9 cellular contexts compared by ENCODE assay signal in genomic region chr17:7916799-7917198, GRCh38. TPM values are rescaled to one million over a fixed set of nuclear protein-coding genes. Genes with fewer than 3 reads are reported as not detected.
A peak's percentile ranks its signal among the peaks of the same experiment; 100 is the strongest.
DNase-seq lines count a peak whose midpoint lies in the region; ATAC-seq and TF ChIP-seq lines count a peak whose summit lies in the region.
"Had no signal": no experiment of that assay in that cellular context is flagged by ENCODE, and none has a peak within 500 bp of the region (broad histone marks: within the 10 kb centered on the region; RNA-seq: fewer than 3 reads in every experiment).

No MANE protein-coding gene starts in this region.

- DNase-seq in GM03348 (ENCODE audit: low spot score) (peak; percentile 55), SJCRH30 (peak; percentile 28 to 39), esophagus squamous epithelium (lab: John Stamatoyannopoulos, UW) (no peak), gastrocnemius medialis (no peak), ureter (ENCODE audit: low spot score) (no peak), NOMO-1 treated with dmso at 0.1 percent for 144 hours (lab: John Stamatoyannopoulos, UW; ENCODE audit: unreplicated experiment) (no peak)
- DNase-seq: NCI-H2171 treated with DMSO at 0.1 percent for 48 hours had no signal

- TF ChIP-seq CTCF in esophagus squamous epithelium (IDR thresholded peaks at IDR 0.05), result no peak
- TF ChIP-seq CTCF in gastrocnemius medialis (IDR thresholded peaks at IDR 0.05 in 4 of 5, conservative IDR thresholded peaks at IDR 0.05 in 1 of 5), result no peak

- intact Hi-C loops in esophagus squamous epithelium (cut with DNase I) (no loop called here), gastrocnemius medialis (cut with DNase I; ENCODE audit: low total_unique reads) (loop anchor here (5.0 kb wide), 1 partner anchor 59 kb away; the partner anchor contains the start of genes CYB5D1, NAA38 and TMEM88)

- H3K4me3 ChIP-seq in SJCRH30 (peak overlapping the region; percentile 57), esophagus squamous epithelium (peak overlapping the region in 2 of 4 donors; percentile 63 to 82), gastrocnemius medialis (peak overlapping the region in 3 of 4 donors; percentile 79 to 81 (median 80))

- H3K9me3 ChIP-seq in SJCRH30 (replicated peaks) (no peaks in the 10 kb centered on the region), esophagus squamous epithelium (no peaks in the 10 kb centered on the region), gastrocnemius medialis (no peaks in the 10 kb centered on the region)

- ATAC-seq in gastrocnemius medialis, result no peak
- no peak for ATAC-seq in GM18873 (IDR thresholded peaks at IDR 0.05; ENCODE audit: low FRiP score, unreplicated experiment)
- no peak for ATAC-seq in GM19452 (IDR thresholded peaks at IDR 0.05; ENCODE audit: unreplicated experiment)

- TF ChIP-seq POLR2A in esophagus squamous epithelium (IDR thresholded peaks at IDR 0.05), result no peak
- no peak for TF ChIP-seq POLR2A in gastrocnemius medialis (IDR thresholded peaks at IDR 0.05)

- in situ Hi-C loops in gastrocnemius medialis (cut with MboI; ENCODE audit: low sequenced_read_pairs in 4 of 4), result loop anchor here in 1 of 4 donors (10.0 kb wide), 1 partner anchor 78 kb away; no protein-coding TSS in a partner anchor

- H3K36me3 ChIP-seq in SJCRH30 (peaks cover 7% of the 10 kb centered on the region), esophagus squamous epithelium (peaks cover 0 to 6% (median 4%) of the 10 kb centered on the region in 3 donors), gastrocnemius medialis (no peaks in the 10 kb centered on the region)

- H3K4me1 ChIP-seq in SJCRH30 (no peaks in the 10 kb centered on the region; the same call in 1 of the 2 replicates), esophagus squamous epithelium (peaks cover 20 to 39% (median 23%) of the 10 kb centered on the region in 3 donors), gastrocnemius medialis (peaks cover 17 to 21% of the 10 kb centered on the region in 2 donors)

- 57% methylated on average over 2 of the region's 2 CpGs; no CpG with 5 or more reads in 1 of the 2 donors for WGBS in esophagus squamous epithelium, 2 donors

- H3K27ac ChIP-seq in SJCRH30 (peak overlapping the region; percentile 90), esophagus squamous epithelium (peak overlapping the region; percentile 92 to 99 (median 94)), gastrocnemius medialis (peak overlapping the region; percentile 85 to 92 (median 90))

- H3K27me3 ChIP-seq in SJCRH30, result no peaks in the 10 kb centered on the region
- H3K27me3 ChIP-seq in esophagus squamous epithelium, result no peaks in the 10 kb centered on the region
- H3K27me3 ChIP-seq in gastrocnemius medialis, result no peaks in the 10 kb centered on the region

RNA-seq across cellular contexts. Expression of gene RNF227, which starts 0.7 kb away (rescaled TPM):
- 6.6 and 7.1 TPM in 2 replicates for total RNA-seq in SJCRH30 (2014; rRNA removed; shearing (Covaris generic))
- 1 to 10 TPM in 3 of 4 donors, under 1 TPM in 1; 0.94 to 8.6 (median 5.7) TPM for total RNA-seq in esophagus squamous epithelium
- 1 to 10 TPM in 1 of 4 donors, under 1 TPM in 2, not detected in 1; 0.51 to 1.2 (median 0.62) TPM for total RNA-seq in gastrocnemius medialis
- total RNA-seq in ureter, result 2.5 TPM

RNA-seq across cellular contexts. Expression of gene KCNAB3, which starts 12.9 kb away (rescaled TPM):
- 0.61 and 0.73 TPM in 2 replicates for total RNA-seq in SJCRH30 (2014; rRNA removed; shearing (Covaris generic))
- total RNA-seq in esophagus squamous epithelium (1 to 10 TPM in 1 of 4 donors, under 1 TPM in 1, not detected in 2; 0.95 to 1.1 TPM), gastrocnemius medialis (under 1 TPM in 1 of 4 donors, not detected in 3; 0.42 TPM), ureter (7.9 TPM)

RNA-seq across cellular contexts. Expression of gene TRAPPC1, which starts 14.9 kb away (rescaled TPM):
- total RNA-seq in SJCRH30 (2014; rRNA removed; shearing (Covaris generic)), result 36.5 and 38.8 TPM in 2 replicates
- total RNA-seq in esophagus squamous epithelium, result 10 to 100 TPM; 31.3 to 71.1 (median 40.3) TPM
- 10 to 100 TPM; 19.4 to 41.7 (median 30.0) TPM for total RNA-seq in gastrocnemius medialis
- 166 TPM for total RNA-seq in ureter

RNA-seq across cellular contexts. Expression of gene CNTROB, which starts 15.2 kb away (rescaled TPM):
- 27.5 and 29.8 TPM in 2 replicates for total RNA-seq in SJCRH30 (2014; rRNA removed; shearing (Covaris generic))
- 10 to 100 TPM; 12.4 to 21.4 (median 13.5) TPM for total RNA-seq in esophagus squamous epithelium
- total RNA-seq in gastrocnemius medialis, result 10 to 100 TPM in 1 of 4 donors, 1 to 10 TPM in 3; 3.6 to 14.3 (median 7.2) TPM
- 25.6 TPM for total RNA-seq in ureter

RNA-seq across cellular contexts. Expression of gene CHD3, which starts 28.2 kb away (rescaled TPM):
- 101 and 109 TPM in 2 replicates for total RNA-seq in SJCRH30 (2014; rRNA removed; shearing (Covaris generic))
- total RNA-seq in esophagus squamous epithelium (10 to 100 TPM; 57.7 to 93.5 (median 73.0) TPM), gastrocnemius medialis (1 to 10 TPM; 5.4 to 7.7 (median 6.0) TPM), ureter (225 TPM)

Comparison
In these comparisons a context has a peak if more than half of its experiments do, and no peak if none do; other contexts are left out.
1. DNase-seq: peak in GM03348 (single experiment) and SJCRH30 (2 of 2); none in esophagus squamous epithelium (single experiment), gastrocnemius medialis (0 of 2), ureter (single experiment) and NOMO-1 treated with dmso at 0.1 percent for 144 hours (single experiment).
2. Peak in every context shown above with its lines, with median percentiles within 50 percentile points of each other: H3K27ac ChIP-seq.